ENCODE assay signal across 15 cellular contexts in genomic region chr2:241128266-241128665, GRCh38. TPM values are rescaled to one million over a fixed set of nuclear protein-coding genes. Genes with fewer than 3 reads are reported as not detected.
DNase-seq lines count a peak whose midpoint lies in the region; ATAC-seq and TF ChIP-seq lines count a peak whose summit lies in the region.
"Had no signal": no experiment of that assay in that cellular context is flagged by ENCODE, and none has a peak within 500 bp of the region (broad histone marks: within the 10 kb centered on the region; RNA-seq: fewer than 3 reads in every experiment).

No MANE protein-coding gene starts in this region.

- no peaks in the 10 kb centered on the region for H3K27me3 Mint-ChIP-seq in stimulated activated naive CD8-positive, alpha-beta T cell treated with anti-CD3 and anti-CD28 coated beads, Interleukin-15, Interleukin-2, amounts not matched to agents 100 ng/mL and 50 ng/mL, for 24 hours
- no peaks in the 10 kb centered on the region for H3K27me3 Mint-ChIP-seq in activated CD8-positive, alpha-beta T cell treated with anti-CD3 and anti-CD28 coated beads for 36 hours
- H3K27me3 Mint-ChIP-seq in naive B cell, result no peaks in the 10 kb centered on the region
- H3K27me3 Mint-ChIP-seq: dendritic cell treated with granulocyte-macrophage colony-stimulating factor and Interleukin-4, amounts not matched to agents 40 ng/mL and 50 ng/mL, for 4 days had no signal

- TF ChIP-seq CTCF in activated CD8-positive, alpha-beta T cell treated with anti-CD3 and anti-CD28 coated beads for 36 hours (IDR thresholded peaks at IDR 0.05), result no peak

- no peak overlapping the region for H3K4me3 Mint-ChIP-seq in stimulated activated naive CD8-positive, alpha-beta T cell treated with anti-CD3 and anti-CD28 coated beads, Interleukin-15, Interleukin-2, amounts not matched to agents 100 ng/mL and 50 ng/mL, for 24 hours
- H3K4me3 Mint-ChIP-seq in activated CD8-positive, alpha-beta T cell treated with anti-CD3 and anti-CD28 coated beads for 36 hours, result no peak overlapping the region
- H3K4me3 Mint-ChIP-seq in naive B cell, result peak overlapping the region in 5 of 8 donors; percentile 50 to 85 (median 72)
- H3K4me3 Mint-ChIP-seq: dendritic cell treated with granulocyte-macrophage colony-stimulating factor and Interleukin-4, amounts not matched to agents 40 ng/mL and 50 ng/mL, for 4 days; mesothelial cell of epicardium had no signal

- POLR2A ChIA-PET in activated CD8-positive, alpha-beta T cell treated with anti-CD3 and anti-CD28 coated beads for 36 hours (lab: Charles Lee), result no interaction called here

- ATAC-seq in stimulated activated naive CD8-positive, alpha-beta T cell treated with anti-CD3 and anti-CD28 coated beads, Interleukin-15, Interleukin-2, amounts not matched to agents 100 U/mL and 50 U/mL, for 24 hours, result no peak
- no peak for ATAC-seq in activated CD8-positive, alpha-beta T cell treated with anti-CD3 and anti-CD28 coated beads for 36 hours
- no peak for ATAC-seq in naive B cell (ENCODE audit: low read depth in 2 of 2)
- ATAC-seq in HG02798 (IDR thresholded peaks at IDR 0.05; ENCODE audit: poor library complexity, unreplicated experiment), result no peak
- ATAC-seq in GM21360 (IDR thresholded peaks at IDR 0.05; ENCODE audit: unreplicated experiment), result no peak
- ATAC-seq: foreskin keratinocyte, left cardiac atrium had no signal

- H3K36me3 Mint-ChIP-seq in stimulated activated naive CD8-positive, alpha-beta T cell treated with anti-CD3 and anti-CD28 coated beads, Interleukin-15, Interleukin-2, amounts not matched to agents 100 ng/mL and 50 ng/mL, for 24 hours (ENCODE audit: low read depth), result peaks cover 47% of the 10 kb centered on the region
- H3K36me3 Mint-ChIP-seq in activated CD8-positive, alpha-beta T cell treated with anti-CD3 and anti-CD28 coated beads for 36 hours (ENCODE audit: low read depth), result peaks cover 51% of the 10 kb centered on the region
- peaks cover 4 to 9% of the 10 kb centered on the region in 2 donors for H3K36me3 Mint-ChIP-seq in naive B cell

- DNase-seq in stimulated activated naive CD8-positive, alpha-beta T cell treated with anti-CD3 and anti-CD28 coated beads, Interleukin-15, Interleukin-2, amounts not matched to agents 100 U/mL and 50 U/mL, for 24 hours, result no peak
- DNase-seq in activated CD8-positive, alpha-beta T cell treated with anti-CD3 and anti-CD28 coated beads for 36 hours, result no peak
- DNase-seq in naive B cell, result no peak
- no peak for DNase-seq in hepatic stellate cell (ENCODE audit: low spot score)
- DNase-seq: foreskin keratinocyte, left cardiac atrium, NCI-H187, NCI-H446, retina, uterus had no signal

- CTCF ChIA-PET in activated CD8-positive, alpha-beta T cell treated with anti-CD3 and anti-CD28 coated beads for 36 hours (lab: Charles Lee), result no interaction called here

- peaks cover 25% of the 10 kb centered on the region for H3K4me1 Mint-ChIP-seq in stimulated activated naive CD8-positive, alpha-beta T cell treated with anti-CD3 and anti-CD28 coated beads, Interleukin-15, Interleukin-2, amounts not matched to agents 100 ng/mL and 50 ng/mL, for 24 hours (ENCODE audit: low read depth)
- peaks cover 30% of the 10 kb centered on the region for H3K4me1 Mint-ChIP-seq in activated CD8-positive, alpha-beta T cell treated with anti-CD3 and anti-CD28 coated beads for 36 hours (ENCODE audit: low read depth)
- peaks cover 24 to 42% (median 30%) of the 10 kb centered on the region in 3 donors for H3K4me1 Mint-ChIP-seq in naive B cell
- H3K4me1 Mint-ChIP-seq: mesothelial cell of epicardium had no signal

- H3K9me3 Mint-ChIP-seq in stimulated activated naive CD8-positive, alpha-beta T cell treated with anti-CD3 and anti-CD28 coated beads, Interleukin-15, Interleukin-2, amounts not matched to agents 100 ng/mL and 50 ng/mL, for 24 hours, result no peaks in the 10 kb centered on the region
- no peaks in the 10 kb centered on the region for H3K9me3 Mint-ChIP-seq in activated CD8-positive, alpha-beta T cell treated with anti-CD3 and anti-CD28 coated beads for 36 hours
- H3K9me3 Mint-ChIP-seq in naive B cell, result peaks cover 0 to 3% (median 0%) of the 10 kb centered on the region in 7 donors
- H3K9me3 Mint-ChIP-seq: dendritic cell treated with granulocyte-macrophage colony-stimulating factor and Interleukin-4, amounts not matched to agents 40 ng/mL and 50 ng/mL, for 4 days; mesothelial cell of epicardium had no signal

- intact Hi-C loops in activated CD8-positive, alpha-beta T cell treated with anti-CD3 and anti-CD28 coated beads for 36 hours (cut with micrococcal nuclease), result no loop called here

- H3K27ac Mint-ChIP-seq in stimulated activated naive CD8-positive, alpha-beta T cell treated with anti-CD3 and anti-CD28 coated beads, Interleukin-15, Interleukin-2, amounts not matched to agents 100 ng/mL and 50 ng/mL, for 24 hours, result peak overlapping the region; percentile 85
- H3K27ac Mint-ChIP-seq in activated CD8-positive, alpha-beta T cell treated with anti-CD3 and anti-CD28 coated beads for 36 hours, result peak overlapping the region; percentile 96
- peak overlapping the region; percentile 94 to 100 (median 99) for H3K27ac Mint-ChIP-seq in naive B cell
- H3K27ac Mint-ChIP-seq: dendritic cell treated with granulocyte-macrophage colony-stimulating factor and Interleukin-4, amounts not matched to agents 40 ng/mL and 50 ng/mL, for 4 days; mesothelial cell of epicardium had no signal

RNA-seq across cellular contexts. Expression of gene PASK, which starts 21.0 kb away (rescaled TPM):
- 10 to 100 TPM; 71.3 to 74.8 TPM for total RNA-seq in activated CD8-positive, alpha-beta T cell treated with anti-CD3 and anti-CD28 coated beads for 36 hours
- 10 to 100 TPM in 2 of 6 donors, 1 to 10 TPM in 4; 3.9 to 17.4 (median 9.1) TPM for polyA plus RNA-seq in naive B cell (ENCODE audit: low read depth in 6 of 6)

RNA-seq across cellular contexts. Expression of gene PPP1R7, which starts 22.0 kb away (rescaled TPM):
- total RNA-seq in activated CD8-positive, alpha-beta T cell treated with anti-CD3 and anti-CD28 coated beads for 36 hours, result 10 to 100 TPM; 82.9 to 88.7 TPM
- 100 to 1,000 TPM in 5 of 6 donors, 10 to 100 TPM in 1; 96.4 to 130 (median 112) TPM for polyA plus RNA-seq in naive B cell (ENCODE audit: low read depth in 6 of 6)

RNA-seq across cellular contexts. Expression of gene MTERF4, which starts 26.2 kb away (rescaled TPM):
- total RNA-seq in activated CD8-positive, alpha-beta T cell treated with anti-CD3 and anti-CD28 coated beads for 36 hours, result 10 to 100 TPM; 33.2 to 36.6 TPM
- 10 to 100 TPM; 45.7 to 71.2 (median 58.3) TPM for polyA plus RNA-seq in naive B cell (ENCODE audit: low read depth in 6 of 6)

Comparison
In these comparisons a context has a peak if more than half of its experiments do, and no peak if none do; other contexts are left out.
1. H3K4me3 Mint-ChIP-seq: peak in naive B cell (5 of 8); none in stimulated activated naive CD8-positive, alpha-beta T cell treated with anti-CD3 and anti-CD28 coated beads, Interleukin-15, Interleukin-2, amounts not matched to agents 100 ng/mL and 50 ng/mL, for 24 hours (single experiment) and activated CD8-positive, alpha-beta T cell treated with anti-CD3 and anti-CD28 coated beads for 36 hours (single experiment).
2. Peak in every context shown above with its lines, with median percentiles within 50 percentile points of each other: H3K27ac Mint-ChIP-seq.